In genomic region chr15:54014067-54014466, GRCh38 we compare ENCODE assay signal across 27 cellular contexts. TPM values are rescaled to one million over a fixed set of nuclear protein-coding genes. Genes with fewer than 3 reads are reported as not detected.
"Had no signal": no experiment of that assay in that cellular context is flagged by ENCODE, and none has a peak within 500 bp of the region (broad histone marks: within the 10 kb centered on the region; RNA-seq: fewer than 3 reads in every experiment).

No MANE protein-coding gene starts in this region.

- H3K27me3 Mint-ChIP-seq: natural killer cell treated with Interleukin-12 subunit alpha and Interleukin-12 subunit beta and Interleukin-15 and Interleukin-18, amount 100 ng/mL, for 72 hours; stimulated activated naive B cell treated with anti-CD40 and anti-IgM and Interleukin-4, amounts not matched to agents 10 μg/mL and 1 μg/mL and 100 μg/mL, for 72 hours; stimulated activated naive CD8-positive, alpha-beta T cell treated with anti-CD3 and anti-CD28 coated beads, Interleukin-15, Interleukin-2, amounts not matched to agents 100 ng/mL and 50 ng/mL, for 24 hours had no signal

- H3K9me3 ChIP-seq: neutrophil, pancreas, prostate gland, right lobe of liver, sigmoid colon, stomach, thoracic aorta, thyroid gland, tibial nerve, upper lobe of left lung, vagina had no signal

- H3K4me3 Mint-ChIP-seq: natural killer cell treated with Interleukin-12 subunit alpha and Interleukin-12 subunit beta and Interleukin-15 and Interleukin-18, amount 100 ng/mL, for 72 hours; nephron progenitor cell; neural crest cell; stimulated activated effector memory CD8-positive, alpha-beta T cell treated with anti-CD3 and anti-CD28 coated beads, Interleukin-12 subunit alpha, Interleukin-12 subunit beta, amount 100 ng/mL, for 72 hours; stimulated activated naive B cell treated with anti-CD40 and anti-IgM and Interleukin-4, amounts not matched to agents 10 μg/mL and 1 μg/mL and 100 μg/mL, for 72 hours; stimulated activated naive CD8-positive, alpha-beta T cell treated with anti-CD3 and anti-CD28 coated beads, Interleukin-15, Interleukin-2, amounts not matched to agents 100 ng/mL and 50 ng/mL, for 24 hours had no signal

- H3K27ac ChIP-seq: neutrophil, pancreas, prostate gland, right lobe of liver, sigmoid colon, stomach, thoracic aorta, thyroid gland, tibial nerve, upper lobe of left lung, vagina had no signal

- H3K36me3 ChIP-seq: neutrophil, pancreas, prostate gland, right lobe of liver, sigmoid colon, stomach, thoracic aorta, thyroid gland, tibial nerve, upper lobe of left lung, vagina had no signal

- ATAC-seq: natural killer cell treated with Interleukin-12 subunit alpha and Interleukin-12 subunit beta and Interleukin-15 and Interleukin-18, amount 100 ng/mL, for 72 hours; pancreas; right cardiac atrium; right lobe of liver; stimulated activated effector memory CD8-positive, alpha-beta T cell treated with anti-CD3 and anti-CD28 coated beads, Interleukin-12 subunit alpha, Interleukin-12 subunit beta, amount 100 ng/mL, for 72 hours; stimulated activated naive B cell treated with anti-CD40 and anti-IgM and Interleukin-4, amounts not matched to agents 10 μg/mL and 1 μg/mL and 100 μg/mL, for 72 hours had no signal

- H3K36me3 Mint-ChIP-seq: natural killer cell treated with Interleukin-12 subunit alpha and Interleukin-12 subunit beta and Interleukin-15 and Interleukin-18, amount 100 ng/mL, for 72 hours; stimulated activated effector memory CD8-positive, alpha-beta T cell treated with anti-CD3 and anti-CD28 coated beads, Interleukin-12 subunit alpha, Interleukin-12 subunit beta, amount 100 ng/mL, for 72 hours; stimulated activated naive B cell treated with anti-CD40 and anti-IgM and Interleukin-4, amounts not matched to agents 10 μg/mL and 1 μg/mL and 100 μg/mL, for 72 hours had no signal

- H3K4me1 Mint-ChIP-seq: nephron progenitor cell; neural crest cell; stimulated activated effector memory CD8-positive, alpha-beta T cell treated with anti-CD3 and anti-CD28 coated beads, Interleukin-12 subunit alpha, Interleukin-12 subunit beta, amount 100 ng/mL, for 72 hours; stimulated activated naive B cell treated with anti-CD40 and anti-IgM and Interleukin-4, amounts not matched to agents 10 μg/mL and 1 μg/mL and 100 μg/mL, for 72 hours had no signal

- DNase-seq: nephron progenitor cell; nucleus accumbens; pancreas; right cardiac atrium; right lobe of liver; sigmoid colon; small intestine; stimulated activated CD4-positive, alpha-beta T cell treated with anti-CD3 and anti-CD28 coated beads, Interleukin-15, amount 100 ng/mL, for 24 hours; stimulated activated CD4-positive, alpha-beta T cell treated with anti-CD3 and anti-CD28 coated beads, Interleukin-2, amount 100 ng/mL, for 24 hours; stimulated activated CD4-positive, alpha-beta T cell treated with anti-CD3 and anti-CD28 coated beads, Interleukin-2, amount 100 ng/mL, for 48 hours; stimulated activated CD4-positive, alpha-beta T cell treated with anti-CD3 and anti-CD28 coated beads, Interleukin-4, amount 100 ng/mL, for 24 hours; stimulated activated naive B cell treated with anti-CD40 and anti-IgM and Interleukin-4, amounts not matched to agents 10 μg/mL and 1 μg/mL and 100 μg/mL, for 72 hours; stimulated activated naive CD4-positive, alpha-beta T cell treated with Interleukin-2 at 50 U/mL for 16 hours; stomach; thyroid gland; trophoblast cell; upper lobe of left lung had no signal

- H3K27ac Mint-ChIP-seq: natural killer cell treated with Interleukin-12 subunit alpha and Interleukin-12 subunit beta and Interleukin-15 and Interleukin-18, amount 100 ng/mL, for 72 hours; nephron progenitor cell; stimulated activated effector memory CD8-positive, alpha-beta T cell treated with anti-CD3 and anti-CD28 coated beads, Interleukin-12 subunit alpha, Interleukin-12 subunit beta, amount 100 ng/mL, for 72 hours; stimulated activated naive B cell treated with anti-CD40 and anti-IgM and Interleukin-4, amounts not matched to agents 10 μg/mL and 1 μg/mL and 100 μg/mL, for 72 hours; stimulated activated naive CD8-positive, alpha-beta T cell treated with anti-CD3 and anti-CD28 coated beads, Interleukin-15, Interleukin-2, amounts not matched to agents 100 ng/mL and 50 ng/mL, for 24 hours had no signal

- H3K27me3 ChIP-seq: neutrophil, pancreas, sigmoid colon, stomach, thyroid gland, tibial nerve, upper lobe of left lung, vagina had no signal

- H3K4me3 ChIP-seq: pancreas, prostate gland, right lobe of liver, sigmoid colon, stomach, thoracic aorta, thyroid gland, tibial nerve, upper lobe of left lung, vagina had no signal

- H3K4me1 ChIP-seq: pancreas, prostate gland, right lobe of liver, stomach, thyroid gland, tibial nerve, upper lobe of left lung, vagina had no signal

- H3K9me3 Mint-ChIP-seq: nephron progenitor cell; stimulated activated effector memory CD8-positive, alpha-beta T cell treated with anti-CD3 and anti-CD28 coated beads, Interleukin-12 subunit alpha, Interleukin-12 subunit beta, amount 100 ng/mL, for 72 hours had no signal

RNA-seq across cellular contexts. Expression of gene UNC13C, which starts 35.8 kb away (rescaled TPM):
- total RNA-seq: natural killer cell treated with Interleukin-12 subunit alpha and Interleukin-12 subunit beta and Interleukin-15 and Interleukin-18, amount 100 ng/mL, for 72 hours; osteocyte; right lobe of liver; vagina had no signal
